In the genomic region with DNA sequence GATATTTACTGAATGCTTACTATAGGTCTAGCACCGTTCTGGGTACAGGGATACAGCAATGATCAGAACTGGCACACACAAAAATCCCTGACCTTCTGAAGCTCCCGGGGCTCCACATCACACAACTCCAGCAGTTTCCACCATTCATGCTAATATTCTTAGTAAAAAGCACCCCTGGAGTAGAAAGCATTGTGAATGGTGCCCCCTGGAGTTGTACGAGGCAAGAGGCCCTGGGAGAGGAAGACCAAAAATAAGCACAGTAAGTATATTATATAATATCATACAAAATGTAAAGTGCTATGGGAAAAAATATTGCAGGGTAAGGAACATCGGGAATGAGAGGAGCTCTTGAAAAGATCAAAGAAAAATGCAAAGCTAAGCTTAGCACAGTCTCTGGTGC, we compare ENCODE assay signal across 7 cellular contexts. TPM values are rescaled to one million over a fixed set of nuclear protein-coding genes. Genes with fewer than 3 reads are reported as not detected.
DNase-seq lines count a peak whose midpoint lies in the region; ATAC-seq and TF ChIP-seq lines count a peak whose summit lies in the region.

No MANE protein-coding gene starts in this region.

- DNase-seq in GM06990 (ENCODE audit: extremely low read depth, insufficient read length) (no peak), NT2/D1 (ENCODE audit: low read depth, low spot score) (no peak), esophagus squamous epithelium (lab: John Stamatoyannopoulos, UW) (no peak), NCI-H1417 treated with DMSO at 0.1 percent for 48 hours (lab: John Stamatoyannopoulos, UW) (no peak), activated gamma-delta T cell treated with Interleukin-2 at 50 U/mL for 16 hours (no peak)

- H3K9ac ChIP-seq in NT2/D1 (ENCODE audit: insufficient read length, low read depth): peak overlapping the region; percentile 73
- no peak overlapping the region for H3K9ac ChIP-seq in rectal smooth muscle tissue (ENCODE audit: low read length)

- no peak for ATAC-seq in HG03457 (IDR thresholded peaks at IDR 0.05; ENCODE audit: unreplicated experiment)

- H3K27ac ChIP-seq in esophagus squamous epithelium (peak overlapping the region in 3 of 4 donors; percentile 5 to 77 (median 63)), rectal smooth muscle tissue (ENCODE audit: low read depth, low read length) (no peak overlapping the region)

- TF ChIP-seq POLR2A in esophagus squamous epithelium (IDR thresholded peaks at IDR 0.05): no peak

- TF ChIP-seq CTCF in GM06990 (IDR thresholded peaks at IDR 0.05; ENCODE audit: insufficient read depth, low read length, poor library complexity, severe bottlenecking) (peak; percentile 30), esophagus squamous epithelium (IDR thresholded peaks at IDR 0.05) (no peak)

- 66 to 67% methylated on average over 4 of the region's 4 CpGs for WGBS in esophagus squamous epithelium, 2 donors

- no peaks in the 10 kb centered on the region for H3K9me3 ChIP-seq in NT2/D1 (ENCODE audit: insufficient read depth, low read length)
- no peaks in the 10 kb centered on the region for H3K9me3 ChIP-seq in esophagus squamous epithelium

- no peaks in the 10 kb centered on the region for H3K27me3 ChIP-seq in GM06990 (replicated peaks; ENCODE audit: control insufficient read depth, insufficient read depth, low read length)
- no peaks in the 10 kb centered on the region for H3K27me3 ChIP-seq in NT2/D1 (ENCODE audit: insufficient read depth, insufficient read length)
- no peaks in the 10 kb centered on the region for H3K27me3 ChIP-seq in esophagus squamous epithelium
- no peaks in the 10 kb centered on the region for H3K27me3 ChIP-seq in rectal smooth muscle tissue (ENCODE audit: control insufficient read depth, insufficient read depth, low read length)

- H3K4me3 ChIP-seq in GM06990 (replicated peaks; ENCODE audit: low read depth, low read length) (no peak overlapping the region), NT2/D1 (ENCODE audit: insufficient read length, low read depth) (peak overlapping the region; percentile 22), esophagus squamous epithelium (no peak overlapping the region), rectal smooth muscle tissue (ENCODE audit: low read length) (peak overlapping the region; percentile 81)

- intact Hi-C loops in esophagus squamous epithelium (cut with DNase I): no loop called here

- H3K36me3 ChIP-seq in GM06990 (ENCODE audit: control insufficient read depth, insufficient read depth, low read length): no peaks in the 10 kb centered on the region
- H3K36me3 ChIP-seq in NT2/D1 (ENCODE audit: insufficient read depth, insufficient read length, low read length): no peaks in the 10 kb centered on the region
- no peaks in the 10 kb centered on the region for H3K36me3 ChIP-seq in esophagus squamous epithelium
- H3K36me3 ChIP-seq in rectal smooth muscle tissue (ENCODE audit: control insufficient read depth, insufficient read depth, low read length): no peaks in the 10 kb centered on the region

- H3K4me1 ChIP-seq in NT2/D1 (ENCODE audit: insufficient read depth, insufficient read length): peaks cover 5% of the 10 kb centered on the region
- peaks cover 11 to 73% (median 13%) of the 10 kb centered on the region in 3 donors for H3K4me1 ChIP-seq in esophagus squamous epithelium
- H3K4me1 ChIP-seq in rectal smooth muscle tissue (ENCODE audit: control insufficient read depth, insufficient read depth, low read length): peaks cover 5% of the 10 kb centered on the region

RNA-seq across cellular contexts. Expression of gene SRGAP3, which starts 0.8 kb away (rescaled TPM):
- total RNA-seq in esophagus squamous epithelium: 10 to 100 TPM in 1 of 4 donors, 1 to 10 TPM in 3; 4.0 to 15.8 (median 6.6) TPM

Comparison
In these comparisons a context has a peak if more than half of its experiments do, and no peak if none do; other contexts are left out.
1. H3K4me3 ChIP-seq: peak in NT2/D1 (single experiment) and rectal smooth muscle tissue (single experiment); none in GM06990 (single experiment) and esophagus squamous epithelium (0 of 4).